In genomic region chr4:76526585-76526990, GRCh38 we compare ENCODE assay signal across 12 cellular contexts.
DNase-seq lines count a peak whose midpoint lies in the region; FAIRE-seq and TF ChIP-seq lines count a peak whose summit lies in the region.
"Had no signal": no experiment of that assay in that cellular context is flagged by ENCODE, and none has a peak within 500 bp of the region (broad histone marks: within the 10 kb centered on the region; RNA-seq: fewer than 3 reads in every experiment).

No MANE protein-coding gene starts in this region.

- DNase-seq in NCI-H1417 (lab: John Stamatoyannopoulos, UW), result peak; percentile 14 to 49 (median 39)
- DNase-seq in NCI-H1417 treated with DMSO at 0.1 percent for 48 hours (lab: John Stamatoyannopoulos, UW), result no peak
- DNase-seq in astrocyte (ENCODE audit: low read depth), result peak; percentile 79
- peak; percentile 24 for DNase-seq in iPS-NIHi11 (ENCODE audit: low spot score)
- DNase-seq in transverse colon, result no peak
- no peak for DNase-seq in NCI-H524 treated with DMSO at 0.1 percent for 48 hours (lab: John Stamatoyannopoulos, UW)
- DNase-seq in T-helper 9 cell, result no peak
- DNase-seq in D341Med (ENCODE audit: low spot score), result no peak
- DNase-seq: 8988T; naive thymus-derived CD4-positive, alpha-beta T cell; NCI-H1436 treated with DMSO at 0.1 percent for 48 hours; T-helper 17 cell had no signal

- TF ChIP-seq POLR2A in transverse colon (IDR thresholded peaks at IDR 0.05), result no peak

- no peaks in the 10 kb centered on the region for H3K79me2 ChIP-seq in astrocyte (ENCODE audit: insufficient read depth, low read length)

- H3K4me1 ChIP-seq in astrocyte (ENCODE audit: insufficient read depth, low read length), result no peaks in the 10 kb centered on the region
- peaks cover 0 to 21% (median 15%) of the 10 kb centered on the region in 4 donors for H3K4me1 ChIP-seq in transverse colon

- intact Hi-C loops in transverse colon (cut with DNase I; ENCODE audit: low total_unique reads), result no loop called here

- WGBS in transverse colon (ENCODE audit: low coverage in 1 of 2), 2 donors, result 24 to 30% methylated on average over 2 of the region's 2 CpGs

- no peak for FAIRE-seq in astrocyte (lab: Jason Lieb, UNC)

- no peak overlapping the region for H2AFZ ChIP-seq in astrocyte (ENCODE audit: low read depth, low read length)

- H3K4me1 Mint-ChIP-seq in astrocyte (ENCODE audit: low read depth, unreplicated experiment), result peaks cover 13% of the 10 kb centered on the region
- H3K4me1 Mint-ChIP-seq: naive thymus-derived CD4-positive, alpha-beta T cell; T-helper 17 cell had no signal

- in situ Hi-C loops in transverse colon (cut with MboI; ENCODE audit: low pct_ligation_motif_present in 1 of 4, low pct_unique_long_range_greater_than_20kb in 1 of 4, low sequenced_read_pairs in 3 of 4), result no loop called here

- H3K36me3 ChIP-seq in astrocyte (ENCODE audit: insufficient read depth, low read length) (no peaks in the 10 kb centered on the region), transverse colon (no peaks in the 10 kb centered on the region)

- no peak overlapping the region for H3K4me2 ChIP-seq in astrocyte (ENCODE audit: low read length)

- no peak overlapping the region for H3K4me3 Mint-ChIP-seq in astrocyte (ENCODE audit: unreplicated experiment)
- H3K4me3 Mint-ChIP-seq: naive thymus-derived CD4-positive, alpha-beta T cell; T-helper 17 cell had no signal

- H3K36me3 Mint-ChIP-seq in astrocyte (ENCODE audit: low read depth, unreplicated experiment), result peaks cover 10% of the 10 kb centered on the region
- H3K36me3 Mint-ChIP-seq: naive thymus-derived CD4-positive, alpha-beta T cell had no signal

- peak; percentile 7 for TF ChIP-seq EP300 in transverse colon (IDR thresholded peaks at IDR 0.05; ENCODE audit: low read depth)

- H3K9ac ChIP-seq in astrocyte (ENCODE audit: low read length), result no peak overlapping the region

- H3K9me3 Mint-ChIP-seq in astrocyte (ENCODE audit: unreplicated experiment), result peaks cover 5% of the 10 kb centered on the region
- H3K9me3 Mint-ChIP-seq: naive thymus-derived CD4-positive, alpha-beta T cell had no signal

- no peak overlapping the region for H3K4me3 ChIP-seq in astrocyte (ENCODE audit: insufficient read depth, low read depth, low read length)
- no peak overlapping the region for H3K4me3 ChIP-seq in transverse colon

- peak overlapping the region; percentile 75 for H3K27ac Mint-ChIP-seq in astrocyte (ENCODE audit: unreplicated experiment)
- H3K27ac Mint-ChIP-seq: naive thymus-derived CD4-positive, alpha-beta T cell; T-helper 17 cell had no signal

- no peak for TF ChIP-seq CTCF in astrocyte (IDR thresholded peaks at IDR 0.05; ENCODE audit: insufficient read depth, low read depth, low read length)
- no peak for TF ChIP-seq CTCF in transverse colon (IDR thresholded peaks at IDR 0.05)

- no peaks in the 10 kb centered on the region for H4K20me1 ChIP-seq in astrocyte (ENCODE audit: insufficient read depth, low read length)

- no peak overlapping the region for H3K27ac ChIP-seq in astrocyte (ENCODE audit: low read depth, low read length)
- H3K27ac ChIP-seq in transverse colon, result peak overlapping the region; percentile 0 to 66 (median 33)

- H3K9me3 ChIP-seq in astrocyte (ENCODE audit: insufficient read depth, low read depth, low read length), result no peaks in the 10 kb centered on the region
- H3K9me3 ChIP-seq in transverse colon, result no peaks in the 10 kb centered on the region

- H3K27me3 Mint-ChIP-seq in astrocyte (ENCODE audit: low read depth, unreplicated experiment), result no peaks in the 10 kb centered on the region

- H3K27me3 ChIP-seq in astrocyte (ENCODE audit: insufficient read depth, low read length), result no peaks in the 10 kb centered on the region
- H3K27me3 ChIP-seq in transverse colon, result no peaks in the 10 kb centered on the region

Comparison
In these comparisons a context has a peak if more than half of its experiments do, and no peak if none do; other contexts are left out.
1. DNase-seq: peak in NCI-H1417 (3 of 3), astrocyte (single experiment) and iPS-NIHi11 (single experiment); none in NCI-H1417 treated with DMSO at 0.1 percent for 48 hours (single experiment), transverse colon (single experiment), NCI-H524 treated with DMSO at 0.1 percent for 48 hours (single experiment), T-helper 9 cell (single experiment) and D341Med (single experiment).